ENCODE assay signal across 1 cellular context in the genomic region with DNA sequence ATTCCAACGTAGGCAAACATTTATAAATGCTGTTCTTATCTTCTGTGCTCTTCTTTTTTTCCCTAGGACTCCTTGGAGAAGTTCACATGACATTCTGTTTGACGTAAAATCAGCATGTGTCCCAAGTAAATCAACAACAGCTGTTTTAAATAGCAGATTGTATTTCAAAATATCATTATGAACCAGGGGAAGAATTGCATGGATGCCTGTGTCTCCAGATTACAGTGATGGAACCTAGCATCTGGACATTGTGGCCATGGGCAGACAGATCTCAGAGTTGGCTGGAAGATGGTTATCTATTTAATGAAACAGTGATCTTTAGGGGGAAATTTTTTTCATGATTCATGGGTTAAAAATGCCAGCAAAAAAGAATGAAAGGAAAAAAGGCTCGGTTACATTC.
TF ChIP-seq lines count a peak whose summit lies in the region.

No MANE protein-coding gene starts in this region.

TF ChIP-seq in SK-N-SH, 30 proteins besides CTCF, POLR2A, EP300 and RAD21 (continued from another document):
- TF ChIP-seq TEAD4 (IDR thresholded peaks at IDR 0.05; ENCODE audit: borderline replicate concordance, insufficient read depth) (peak; percentile 95), TAF1 (IDR thresholded peaks at IDR 0.05; ENCODE audit: borderline replicate concordance, low read depth, low read length) (no peak), NRF1 (IDR thresholded peaks at IDR 0.05; ENCODE audit: low read depth, low read length) (no peak), TCF12 (IDR thresholded peaks at IDR 0.05) (peak; percentile 100), ELF1 (IDR thresholded peaks at IDR 0.05) (no peak)
- TF ChIP-seq, protein P1, sequence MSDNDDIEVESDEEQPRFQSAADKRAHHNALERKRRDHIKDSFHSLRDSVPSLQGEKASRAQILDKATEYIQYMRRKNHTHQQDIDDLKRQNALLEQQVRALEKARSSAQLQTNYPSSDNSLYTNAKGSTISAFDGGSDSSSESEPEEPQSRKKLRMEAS (IDR thresholded peaks at IDR 0.05; ENCODE audit: low read depth): peak; percentile 45
- TF ChIP-seq, protein P2, sequence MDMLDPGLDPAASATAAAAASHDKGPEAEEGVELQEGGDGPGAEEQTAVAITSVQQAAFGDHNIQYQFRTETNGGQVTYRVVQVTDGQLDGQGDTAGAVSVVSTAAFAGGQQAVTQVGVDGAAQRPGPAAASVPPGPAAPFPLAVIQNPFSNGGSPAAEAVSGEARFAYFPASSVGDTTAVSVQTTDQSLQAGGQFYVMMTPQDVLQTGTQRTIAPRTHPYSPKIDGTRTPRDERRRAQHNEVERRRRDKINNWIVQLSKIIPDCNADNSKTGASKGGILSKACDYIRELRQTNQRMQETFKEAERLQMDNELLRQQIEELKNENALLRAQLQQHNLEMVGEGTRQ (IDR thresholded peaks at IDR 0.05; ENCODE audit: borderline replicate concordance, low read depth, low read length): no peak
- TF ChIP-seq, protein P3, sequence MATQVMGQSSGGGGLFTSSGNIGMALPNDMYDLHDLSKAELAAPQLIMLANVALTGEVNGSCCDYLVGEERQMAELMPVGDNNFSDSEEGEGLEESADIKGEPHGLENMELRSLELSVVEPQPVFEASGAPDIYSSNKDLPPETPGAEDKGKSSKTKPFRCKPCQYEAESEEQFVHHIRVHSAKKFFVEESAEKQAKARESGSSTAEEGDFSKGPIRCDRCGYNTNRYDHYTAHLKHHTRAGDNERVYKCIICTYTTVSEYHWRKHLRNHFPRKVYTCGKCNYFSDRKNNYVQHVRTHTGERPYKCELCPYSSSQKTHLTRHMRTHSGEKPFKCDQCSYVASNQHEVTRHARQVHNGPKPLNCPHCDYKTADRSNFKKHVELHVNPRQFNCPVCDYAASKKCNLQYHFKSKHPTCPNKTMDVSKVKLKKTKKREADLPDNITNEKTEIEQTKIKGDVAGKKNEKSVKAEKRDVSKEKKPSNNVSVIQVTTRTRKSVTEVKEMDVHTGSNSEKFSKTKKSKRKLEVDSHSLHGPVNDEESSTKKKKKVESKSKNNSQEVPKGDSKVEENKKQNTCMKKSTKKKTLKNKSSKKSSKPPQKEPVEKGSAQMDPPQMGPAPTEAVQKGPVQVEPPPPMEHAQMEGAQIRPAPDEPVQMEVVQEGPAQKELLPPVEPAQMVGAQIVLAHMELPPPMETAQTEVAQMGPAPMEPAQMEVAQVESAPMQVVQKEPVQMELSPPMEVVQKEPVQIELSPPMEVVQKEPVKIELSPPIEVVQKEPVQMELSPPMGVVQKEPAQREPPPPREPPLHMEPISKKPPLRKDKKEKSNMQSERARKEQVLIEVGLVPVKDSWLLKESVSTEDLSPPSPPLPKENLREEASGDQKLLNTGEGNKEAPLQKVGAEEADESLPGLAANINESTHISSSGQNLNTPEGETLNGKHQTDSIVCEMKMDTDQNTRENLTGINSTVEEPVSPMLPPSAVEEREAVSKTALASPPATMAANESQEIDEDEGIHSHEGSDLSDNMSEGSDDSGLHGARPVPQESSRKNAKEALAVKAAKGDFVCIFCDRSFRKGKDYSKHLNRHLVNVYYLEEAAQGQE (IDR thresholded peaks at IDR 0.05; ENCODE audit: low read depth, low read length): no peak
- TF ChIP-seq, protein P4, sequence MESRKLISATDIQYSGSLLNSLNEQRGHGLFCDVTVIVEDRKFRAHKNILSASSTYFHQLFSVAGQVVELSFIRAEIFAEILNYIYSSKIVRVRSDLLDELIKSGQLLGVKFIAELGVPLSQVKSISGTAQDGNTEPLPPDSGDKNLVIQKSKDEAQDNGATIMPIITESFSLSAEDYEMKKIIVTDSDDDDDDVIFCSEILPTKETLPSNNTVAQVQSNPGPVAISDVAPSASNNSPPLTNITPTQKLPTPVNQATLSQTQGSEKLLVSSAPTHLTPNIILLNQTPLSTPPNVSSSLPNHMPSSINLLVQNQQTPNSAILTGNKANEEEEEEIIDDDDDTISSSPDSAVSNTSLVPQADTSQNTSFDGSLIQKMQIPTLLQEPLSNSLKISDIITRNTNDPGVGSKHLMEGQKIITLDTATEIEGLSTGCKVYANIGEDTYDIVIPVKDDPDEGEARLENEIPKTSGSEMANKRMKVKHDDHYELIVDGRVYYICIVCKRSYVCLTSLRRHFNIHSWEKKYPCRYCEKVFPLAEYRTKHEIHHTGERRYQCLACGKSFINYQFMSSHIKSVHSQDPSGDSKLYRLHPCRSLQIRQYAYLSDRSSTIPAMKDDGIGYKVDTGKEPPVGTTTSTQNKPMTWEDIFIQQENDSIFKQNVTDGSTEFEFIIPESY (IDR thresholded peaks at IDR 0.05; ENCODE audit: borderline replicate concordance, low read depth): peak; percentile 60; the same call in 1 of the 2 replicates
TF ChIP-seq in SK-N-SH: peak in this region for 17.
